In the genomic region with DNA sequence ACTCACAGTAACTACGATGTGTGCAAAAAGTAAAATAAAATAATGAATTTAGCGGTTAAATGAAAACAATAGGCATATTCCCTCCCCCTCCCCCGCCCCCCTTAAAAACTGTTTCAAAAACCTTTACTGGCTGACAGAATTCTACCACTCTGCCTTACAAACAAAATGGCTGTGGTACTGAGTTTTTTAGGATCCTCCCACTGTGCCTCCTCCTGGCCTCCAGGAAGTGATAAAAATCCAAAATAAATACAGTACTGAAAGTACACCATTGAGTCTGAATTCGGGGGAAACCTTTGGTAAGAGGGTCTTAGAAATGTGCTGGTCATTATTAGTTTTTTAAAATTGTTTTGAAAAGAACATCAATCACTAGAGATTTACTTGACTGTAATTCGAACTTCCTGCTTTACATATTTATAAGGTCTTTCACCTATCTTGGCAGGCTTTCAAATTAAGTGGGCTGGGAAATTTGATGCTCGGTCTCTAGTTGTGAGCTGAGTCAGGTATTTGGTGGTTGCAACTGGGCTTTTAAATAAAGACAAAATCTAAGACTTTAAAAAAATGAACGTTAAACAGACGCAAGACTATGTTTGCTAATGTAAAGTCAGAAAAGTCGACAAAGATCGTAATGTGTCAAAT, we compare ENCODE assay signal across 8 cellular contexts. TPM values are rescaled to one million over a fixed set of nuclear protein-coding genes. Genes with fewer than 3 reads are reported as not detected.
DNase-seq lines count a peak whose midpoint lies in the region; ATAC-seq and TF ChIP-seq lines count a peak whose summit lies in the region.

No MANE protein-coding gene starts in this region.

- CTCF ChIA-PET in activated naive CD4-positive, alpha-beta T cell treated with anti-CD3 and anti-CD28 coated beads, Interleukin-2, amount 10 ng/mL, durations not matched to agents 7 days and 5 days (lab: Charles Lee), result interaction anchor here (0.6 to 2.7 kb wide), 2 partner anchors 32 to 234 kb away, joined by 4 to 10 read pairs; no protein-coding TSS in a partner anchor

- peak; percentile 59 to 76 for ATAC-seq in lower lobe of right lung

- intact Hi-C loops in lower lobe of right lung (cut with DNase I), result no loop called here

- H3K27ac ChIP-seq in KOPT-K1 (ENCODE audit: low read depth, low read length, poor library complexity, severe bottlenecking), result peak overlapping the region; percentile 84
- peak overlapping the region; percentile 74 to 93 (median 85) for H3K27ac ChIP-seq in Peyer's patch
- peak overlapping the region; percentile 88 for H3K27ac ChIP-seq in lower lobe of right lung
- H3K27ac ChIP-seq in urinary bladder (ENCODE audit: low read depth), result peak overlapping the region; percentile 32

- peaks cover 0 to 19% (median 0%) of the 10 kb centered on the region in 4 donors for H3K4me1 ChIP-seq in Peyer's patch
- H3K4me1 ChIP-seq in lower lobe of right lung, result peaks cover 29% of the 10 kb centered on the region
- H3K4me1 ChIP-seq in urinary bladder (ENCODE audit: insufficient read depth), result no peaks in the 10 kb centered on the region

- peak; percentile 31 for DNase-seq in activated naive CD4-positive, alpha-beta T cell treated with anti-CD3 and anti-CD28 coated beads, Interleukin-2, amount 10 ng/mL, durations not matched to agents 7 days and 5 days
- DNase-seq in activated naive CD4-positive, alpha-beta T cell treated with anti-CD3 and anti-CD28 coated beads, Interleukin-2, amount 50 U/mL, for 16 hours, result no peak
- DNase-seq in Peyer's patch, result peak in 1 of 3 donors; percentile 30
- peak; percentile 17 for DNase-seq in effector CD4-positive, alpha-beta T cell
- no peak for DNase-seq in lower lobe of right lung
- no peak for DNase-seq in T1000 (lab: John Stamatoyannopoulos, UW)

- H3K27me3 Mint-ChIP-seq in activated naive CD4-positive, alpha-beta T cell treated with anti-CD3 and anti-CD28 coated beads, Interleukin-2, amount 10 ng/mL, durations not matched to agents 7 days and 5 days, result no peaks in the 10 kb centered on the region

- H3K4me3 ChIP-seq in Peyer's patch, result peak overlapping the region; percentile 52 to 73 (median 62)
- H3K4me3 ChIP-seq in lower lobe of right lung, result peak overlapping the region; percentile 74
- H3K4me3 ChIP-seq in urinary bladder (ENCODE audit: low read depth, low read length), result peak overlapping the region; percentile 81

- peaks cover 19% of the 10 kb centered on the region for H3K4me1 Mint-ChIP-seq in activated naive CD4-positive, alpha-beta T cell treated with anti-CD3 and anti-CD28 coated beads, Interleukin-2, amount 10 ng/mL, durations not matched to agents 7 days and 5 days

- H3K27me3 ChIP-seq in Peyer's patch (no peaks in the 10 kb centered on the region), lower lobe of right lung (ENCODE audit: low read depth) (no peaks in the 10 kb centered on the region)

- H3K9me3 ChIP-seq in KOPT-K1 (ENCODE audit: insufficient read depth, low read length, poor library complexity, severe bottlenecking) (no peaks in the 10 kb centered on the region), Peyer's patch (no peaks in the 10 kb centered on the region), lower lobe of right lung (no peaks in the 10 kb centered on the region)

- no peaks in the 10 kb centered on the region for H3K9me3 Mint-ChIP-seq in activated naive CD4-positive, alpha-beta T cell treated with anti-CD3 and anti-CD28 coated beads, Interleukin-2, amount 10 ng/mL, durations not matched to agents 7 days and 5 days

- 13% methylated on average over 10 of the region's 10 CpGs for whole genome bisulfite sequencing in urinary bladder

- H3K36me3 Mint-ChIP-seq in activated naive CD4-positive, alpha-beta T cell treated with anti-CD3 and anti-CD28 coated beads, Interleukin-2, amount 10 ng/mL, durations not matched to agents 7 days and 5 days, result peaks cover 8% of the 10 kb centered on the region

- TF ChIP-seq CTCF in Peyer's patch (IDR thresholded peaks at IDR 0.05) (no peak), lower lobe of right lung (IDR thresholded peaks at IDR 0.05) (no peak)

- no peak overlapping the region for H3K27ac Mint-ChIP-seq in activated naive CD4-positive, alpha-beta T cell treated with anti-CD3 and anti-CD28 coated beads, Interleukin-2, amount 10 ng/mL, durations not matched to agents 7 days and 5 days

- no peak overlapping the region for H3K4me3 Mint-ChIP-seq in activated naive CD4-positive, alpha-beta T cell treated with anti-CD3 and anti-CD28 coated beads, Interleukin-2, amount 10 ng/mL, durations not matched to agents 7 days and 5 days

- H3K36me3 ChIP-seq in KOPT-K1 (ENCODE audit: insufficient read depth, low read length), result no peaks in the 10 kb centered on the region
- no peaks in the 10 kb centered on the region for H3K36me3 ChIP-seq in Peyer's patch
- H3K36me3 ChIP-seq in lower lobe of right lung, result no peaks in the 10 kb centered on the region
- no peaks in the 10 kb centered on the region for H3K36me3 ChIP-seq in urinary bladder (ENCODE audit: insufficient read depth)

- TF ChIP-seq POLR2A in Peyer's patch (IDR thresholded peaks at IDR 0.05), result no peak

RNA-seq across cellular contexts. Expression of a gene that starts 32.5 kb away (rescaled TPM):
- total RNA-seq in Peyer's patch, result 10 to 100 TPM; 41.5 to 77.6 (median 49.0) TPM
- total RNA-seq in lower lobe of right lung, result 40.3 TPM
- 116 TPM for total RNA-seq in urinary bladder
- polyA plus RNA-seq in urinary bladder, result 29.3 TPM

Comparison
In these comparisons a context has a peak if more than half of its experiments do, and no peak if none do; other contexts are left out.
1. DNase-seq: peak in activated naive CD4-positive, alpha-beta T cell treated with anti-CD3 and anti-CD28 coated beads, Interleukin-2, amount 10 ng/mL, durations not matched to agents 7 days and 5 days (single experiment) and effector CD4-positive, alpha-beta T cell (single experiment); none in activated naive CD4-positive, alpha-beta T cell treated with anti-CD3 and anti-CD28 coated beads, Interleukin-2, amount 50 U/mL, for 16 hours (single experiment), lower lobe of right lung (single experiment) and T1000 (single experiment).
2. H3K27ac ChIP-seq: peak in every context shown above with its lines; median percentile 88 in lower lobe of right lung; 85 in Peyer's patch; 84 in KOPT-K1; 32 in urinary bladder.
3. Peak in every context shown above with its lines, with median percentiles within 50 percentile points of each other: H3K4me3 ChIP-seq.